Comparison of ENCODE assay signal across 1 cellular context in the genomic region with DNA sequence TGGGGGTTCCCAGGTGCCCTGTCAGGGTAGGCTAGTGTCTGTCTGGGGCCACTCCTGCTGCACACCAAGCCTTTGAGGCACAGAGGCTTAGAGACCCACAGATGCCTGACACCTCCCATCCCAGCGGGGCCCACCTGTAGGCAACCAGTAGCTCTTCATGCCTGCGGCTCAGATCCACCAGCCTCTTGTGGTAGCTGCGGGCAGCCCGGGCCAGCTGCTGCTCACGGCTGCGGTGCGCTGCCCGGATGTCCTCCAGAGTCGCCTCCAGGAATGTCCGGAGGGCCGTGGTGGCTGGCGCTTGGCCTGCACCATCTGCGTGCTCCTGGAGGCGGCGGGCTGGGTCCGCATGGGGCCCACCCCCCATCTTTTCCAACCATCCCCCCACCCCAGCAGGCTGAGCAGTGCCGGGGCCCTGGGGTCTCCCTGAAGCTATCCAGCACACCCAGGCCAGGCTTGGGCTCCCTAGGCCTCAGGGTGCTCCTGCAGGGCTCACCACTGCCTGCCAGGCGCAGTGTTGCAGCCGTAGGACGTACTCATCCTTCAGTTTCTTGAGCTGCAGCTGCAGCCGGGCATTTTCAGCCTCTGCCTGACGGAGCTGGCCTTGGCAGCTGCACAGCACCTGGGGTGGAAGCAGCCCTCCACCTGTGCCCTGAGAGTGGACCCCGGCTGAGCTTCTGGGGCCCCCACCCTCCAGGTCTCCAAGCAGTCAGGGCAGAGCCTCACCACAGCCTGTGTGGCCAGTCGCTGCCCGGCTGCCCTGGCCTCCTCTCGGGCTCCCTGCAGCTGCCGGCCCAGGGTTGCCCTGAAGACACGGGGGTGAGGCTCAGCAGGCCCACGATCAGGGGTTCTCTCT.
A peak's percentile ranks its signal among the peaks of the same experiment; 100 is the strongest.
TF ChIP-seq lines count a peak whose summit lies in the region.

No MANE protein-coding gene starts in this region.

TF ChIP-seq in HepG2, 621 proteins besides CTCF, POLR2A, EP300 and RAD21:
- TF ChIP-seq MBNL3 (CRISPR knock-in tag; conservative IDR thresholded peaks at IDR 0.05) = no peak
- no peak for TF ChIP-seq ZNF382 (CRISPR knock-in tag; IDR thresholded peaks at IDR 0.05; ENCODE audit: borderline replicate concordance)
- no peak for TF ChIP-seq ZNF766 (CRISPR knock-in tag; IDR thresholded peaks at IDR 0.05; ENCODE audit: borderline replicate concordance)
- no peak for TF ChIP-seq TAF15 (IDR thresholded peaks at IDR 0.05; ENCODE audit: low read depth, low read length, poor library complexity, severe bottlenecking)
- TF ChIP-seq AGO1 (IDR thresholded peaks at IDR 0.05; ENCODE audit: low read depth, low read length, poor library complexity, severe bottlenecking) = peak; percentile 23
- TF ChIP-seq IRF2 (CRISPR knock-in tag; IDR thresholded peaks at IDR 0.05) = no peak
- no peak for TF ChIP-seq TEF (CRISPR knock-in tag; IDR thresholded peaks at IDR 0.05)
- no peak for TF ChIP-seq KLF16 (CRISPR knock-in tag; IDR thresholded peaks at IDR 0.05)
- TF ChIP-seq AGO2 (optimal IDR thresholded peaks at IDR 0.05; ENCODE audit: low read depth, low read length) = peak; percentile 81
- TF ChIP-seq, protein P1, sequence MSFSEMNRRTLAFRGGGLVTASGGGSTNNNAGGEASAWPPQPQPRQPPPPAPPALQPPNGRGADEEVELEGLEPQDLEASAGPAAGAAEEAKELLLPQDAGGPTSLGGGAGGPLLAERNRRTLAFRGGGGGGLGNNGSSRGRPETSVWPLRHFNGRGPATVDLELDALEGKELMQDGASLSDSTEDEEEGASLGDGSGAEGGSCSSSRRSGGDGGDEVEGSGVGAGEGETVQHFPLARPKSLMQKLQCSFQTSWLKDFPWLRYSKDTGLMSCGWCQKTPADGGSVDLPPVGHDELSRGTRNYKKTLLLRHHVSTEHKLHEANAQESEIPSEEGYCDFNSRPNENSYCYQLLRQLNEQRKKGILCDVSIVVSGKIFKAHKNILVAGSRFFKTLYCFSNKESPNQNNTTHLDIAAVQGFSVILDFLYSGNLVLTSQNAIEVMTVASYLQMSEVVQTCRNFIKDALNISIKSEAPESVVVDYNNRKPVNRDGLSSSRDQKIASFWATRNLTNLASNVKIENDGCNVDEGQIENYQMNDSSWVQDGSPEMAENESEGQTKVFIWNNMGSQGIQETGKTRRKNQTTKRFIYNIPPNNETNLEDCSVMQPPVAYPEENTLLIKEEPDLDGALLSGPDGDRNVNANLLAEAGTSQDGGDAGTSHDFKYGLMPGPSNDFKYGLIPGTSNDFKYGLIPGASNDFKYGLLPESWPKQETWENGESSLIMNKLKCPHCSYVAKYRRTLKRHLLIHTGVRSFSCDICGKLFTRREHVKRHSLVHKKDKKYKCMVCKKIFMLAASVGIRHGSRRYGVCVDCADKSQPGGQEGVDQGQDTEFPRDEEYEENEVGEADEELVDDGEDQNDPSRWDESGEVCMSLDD (CRISPR knock-in tag; IDR thresholded peaks at IDR 0.05; ENCODE audit: borderline replicate concordance) = no peak
- no peak for TF ChIP-seq DRAP1 (CRISPR knock-in tag; IDR thresholded peaks at IDR 0.05)
- no peak for TF ChIP-seq KDM3A (CRISPR knock-in tag; IDR thresholded peaks at IDR 0.05; ENCODE audit: low read depth)
- TF ChIP-seq SPEN (CRISPR knock-in tag; IDR thresholded peaks at IDR 0.05; ENCODE audit: low read depth) = no peak
- TF ChIP-seq ZSCAN22 (CRISPR knock-in tag; IDR thresholded peaks at IDR 0.05) = no peak
- TF ChIP-seq FOXP1 (IDR thresholded peaks at IDR 0.05) = no peak
- TF ChIP-seq FOXP1 (CRISPR knock-in tag; IDR thresholded peaks at IDR 0.05) = no peak
- TF ChIP-seq SNRNP70 (IDR thresholded peaks at IDR 0.05; ENCODE audit: low read depth, low read length) = no peak
- TF ChIP-seq GABPB1 (CRISPR knock-in tag; IDR thresholded peaks at IDR 0.05) = peak; percentile 12; the same call in 1 of the 2 replicates
- TF ChIP-seq, protein P2, sequence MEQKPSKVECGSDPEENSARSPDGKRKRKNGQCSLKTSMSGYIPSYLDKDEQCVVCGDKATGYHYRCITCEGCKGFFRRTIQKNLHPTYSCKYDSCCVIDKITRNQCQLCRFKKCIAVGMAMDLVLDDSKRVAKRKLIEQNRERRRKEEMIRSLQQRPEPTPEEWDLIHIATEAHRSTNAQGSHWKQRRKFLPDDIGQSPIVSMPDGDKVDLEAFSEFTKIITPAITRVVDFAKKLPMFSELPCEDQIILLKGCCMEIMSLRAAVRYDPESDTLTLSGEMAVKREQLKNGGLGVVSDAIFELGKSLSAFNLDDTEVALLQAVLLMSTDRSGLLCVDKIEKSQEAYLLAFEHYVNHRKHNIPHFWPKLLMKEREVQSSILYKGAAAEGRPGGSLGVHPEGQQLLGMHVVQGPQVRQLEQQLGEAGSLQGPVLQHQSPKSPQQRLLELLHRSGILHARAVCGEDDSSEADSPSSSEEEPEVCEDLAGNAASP (CRISPR knock-in tag; IDR thresholded peaks at IDR 0.05; ENCODE audit: borderline replicate concordance) = no peak
- no peak for TF ChIP-seq EZH2 (conservative IDR thresholded peaks at IDR 0.05; ENCODE audit: low read depth, low read length)
- TF ChIP-seq ZNF609 (CRISPR knock-in tag; IDR thresholded peaks at IDR 0.05; ENCODE audit: borderline replicate concordance) = no peak
- no peak for TF ChIP-seq GATAD2A (CRISPR knock-in tag; IDR thresholded peaks at IDR 0.05)
- no peak for TF ChIP-seq KDM1A (CRISPR knock-in tag; IDR thresholded peaks at IDR 0.05)
- TF ChIP-seq RBFOX2 (IDR thresholded peaks at IDR 0.05; ENCODE audit: low read depth, low read length) = peak; percentile 50
- TF ChIP-seq, protein P3, sequence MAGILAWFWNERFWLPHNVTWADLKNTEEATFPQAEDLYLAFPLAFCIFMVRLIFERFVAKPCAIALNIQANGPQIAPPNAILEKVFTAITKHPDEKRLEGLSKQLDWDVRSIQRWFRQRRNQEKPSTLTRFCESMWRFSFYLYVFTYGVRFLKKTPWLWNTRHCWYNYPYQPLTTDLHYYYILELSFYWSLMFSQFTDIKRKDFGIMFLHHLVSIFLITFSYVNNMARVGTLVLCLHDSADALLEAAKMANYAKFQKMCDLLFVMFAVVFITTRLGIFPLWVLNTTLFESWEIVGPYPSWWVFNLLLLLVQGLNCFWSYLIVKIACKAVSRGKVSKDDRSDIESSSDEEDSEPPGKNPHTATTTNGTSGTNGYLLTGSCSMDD (CRISPR knock-in tag; IDR thresholded peaks at IDR 0.05) = no peak
TF ChIP-seq in HepG2: peak in this region for 4.
